In genomic region chr12:49225551-49226166, GRCh38 we compare ENCODE assay signal across 1 cellular context.
TF ChIP-seq lines count a peak whose summit lies in the region.

No MANE protein-coding gene starts in this region.

TF ChIP-seq in GM23338, 12 proteins besides CTCF, POLR2A, EP300 and RAD21 (continued from another document):
- no peak for TF ChIP-seq EZH2phosphoT487 (IDR thresholded peaks at IDR 0.05; ENCODE audit: unreplicated experiment)
- TF ChIP-seq REST (IDR thresholded peaks at IDR 0.05; ENCODE audit: unreplicated experiment) = no peak
- TF ChIP-seq CREB1 (CRISPR knock-in tag; IDR thresholded peaks at IDR 0.05; ENCODE audit: low read depth) = no peak
- TF ChIP-seq, protein P1, sequence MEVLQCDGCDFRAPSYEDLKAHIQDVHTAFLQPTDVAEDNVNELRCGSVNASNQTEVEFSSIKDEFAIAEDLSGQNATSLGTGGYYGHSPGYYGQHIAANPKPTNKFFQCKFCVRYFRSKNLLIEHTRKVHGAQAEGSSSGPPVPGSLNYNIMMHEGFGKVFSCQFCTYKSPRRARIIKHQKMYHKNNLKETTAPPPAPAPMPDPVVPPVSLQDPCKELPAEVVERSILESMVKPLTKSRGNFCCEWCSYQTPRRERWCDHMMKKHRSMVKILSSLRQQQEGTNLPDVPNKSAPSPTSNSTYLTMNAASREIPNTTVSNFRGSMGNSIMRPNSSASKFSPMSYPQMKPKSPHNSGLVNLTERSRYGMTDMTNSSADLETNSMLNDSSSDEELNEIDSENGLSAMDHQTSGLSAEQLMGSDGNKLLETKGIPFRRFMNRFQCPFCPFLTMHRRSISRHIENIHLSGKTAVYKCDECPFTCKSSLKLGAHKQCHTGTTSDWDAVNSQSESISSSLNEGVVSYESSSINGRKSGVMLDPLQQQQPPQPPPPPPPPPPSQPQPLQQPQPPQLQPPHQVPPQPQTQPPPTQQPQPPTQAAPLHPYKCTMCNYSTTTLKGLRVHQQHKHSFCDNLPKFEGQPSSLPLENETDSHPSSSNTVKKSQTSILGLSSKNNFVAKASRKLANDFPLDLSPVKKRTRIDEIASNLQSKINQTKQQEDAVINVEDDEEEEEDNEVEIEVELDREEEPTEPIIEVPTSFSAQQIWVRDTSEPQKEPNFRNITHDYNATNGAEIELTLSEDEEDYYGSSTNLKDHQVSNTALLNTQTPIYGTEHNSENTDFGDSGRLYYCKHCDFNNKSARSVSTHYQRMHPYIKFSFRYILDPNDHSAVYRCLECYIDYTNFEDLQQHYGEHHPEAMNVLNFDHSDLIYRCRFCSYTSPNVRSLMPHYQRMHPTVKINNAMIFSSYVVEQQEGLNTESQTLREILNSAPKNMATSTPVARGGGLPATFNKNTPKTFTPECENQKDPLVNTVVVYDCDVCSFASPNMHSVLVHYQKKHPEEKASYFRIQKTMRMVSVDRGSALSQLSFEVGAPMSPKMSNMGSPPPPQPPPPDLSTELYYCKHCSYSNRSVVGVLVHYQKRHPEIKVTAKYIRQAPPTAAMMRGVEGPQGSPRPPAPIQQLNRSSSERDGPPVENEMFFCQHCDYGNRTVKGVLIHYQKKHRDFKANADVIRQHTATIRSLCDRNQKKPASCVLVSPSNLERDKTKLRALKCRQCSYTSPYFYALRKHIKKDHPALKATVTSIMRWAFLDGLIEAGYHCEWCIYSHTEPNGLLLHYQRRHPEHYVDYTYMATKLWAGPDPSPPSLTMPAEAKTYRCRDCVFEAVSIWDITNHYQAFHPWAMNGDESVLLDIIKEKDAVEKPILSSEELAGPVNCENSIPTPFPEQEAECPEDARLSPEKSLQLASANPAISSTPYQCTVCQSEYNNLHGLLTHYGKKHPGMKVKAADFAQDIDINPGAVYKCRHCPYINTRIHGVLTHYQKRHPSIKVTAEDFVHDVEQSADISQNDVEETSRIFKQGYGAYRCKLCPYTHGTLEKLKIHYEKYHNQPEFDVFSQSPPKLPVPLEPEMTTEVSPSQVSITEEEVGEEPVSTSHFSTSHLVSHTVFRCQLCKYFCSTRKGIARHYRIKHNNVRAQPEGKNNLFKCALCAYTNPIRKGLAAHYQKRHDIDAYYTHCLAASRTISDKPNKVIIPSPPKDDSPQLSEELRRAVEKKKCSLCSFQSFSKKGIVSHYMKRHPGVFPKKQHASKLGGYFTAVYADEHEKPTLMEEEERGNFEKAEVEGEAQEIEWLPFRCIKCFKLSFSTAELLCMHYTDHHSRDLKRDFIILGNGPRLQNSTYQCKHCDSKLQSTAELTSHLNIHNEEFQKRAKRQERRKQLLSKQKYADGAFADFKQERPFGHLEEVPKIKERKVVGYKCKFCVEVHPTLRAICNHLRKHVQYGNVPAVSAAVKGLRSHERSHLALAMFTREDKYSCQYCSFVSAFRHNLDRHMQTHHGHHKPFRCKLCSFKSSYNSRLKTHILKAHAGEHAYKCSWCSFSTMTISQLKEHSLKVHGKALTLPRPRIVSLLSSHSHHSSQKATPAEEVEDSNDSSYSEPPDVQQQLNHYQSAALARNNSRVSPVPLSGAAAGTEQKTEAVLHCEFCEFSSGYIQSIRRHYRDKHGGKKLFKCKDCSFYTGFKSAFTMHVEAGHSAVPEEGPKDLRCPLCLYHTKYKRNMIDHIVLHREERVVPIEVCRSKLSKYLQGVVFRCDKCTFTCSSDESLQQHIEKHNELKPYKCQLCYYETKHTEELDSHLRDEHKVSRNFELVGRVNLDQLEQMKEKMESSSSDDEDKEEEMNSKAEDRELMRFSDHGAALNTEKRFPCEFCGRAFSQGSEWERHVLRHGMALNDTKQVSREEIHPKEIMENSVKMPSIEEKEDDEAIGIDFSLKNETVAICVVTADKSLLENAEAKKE (CRISPR knock-in tag; IDR thresholded peaks at IDR 0.05) = no peak
- TF ChIP-seq POLR2AphosphoS5 (IDR thresholded peaks at IDR 0.05; ENCODE audit: low read depth) = no peak
- TF ChIP-seq JUNB (IDR thresholded peaks at IDR 0.05; ENCODE audit: unreplicated experiment) = no peak
- no peak for TF ChIP-seq ZNF331 (CRISPR knock-in tag; IDR thresholded peaks at IDR 0.05; ENCODE audit: low read depth)
- no peak for TF ChIP-seq ZNF114 (CRISPR knock-in tag; IDR thresholded peaks at IDR 0.05)
